ENCODE assay signal across 1 cellular context in the genomic region with DNA sequence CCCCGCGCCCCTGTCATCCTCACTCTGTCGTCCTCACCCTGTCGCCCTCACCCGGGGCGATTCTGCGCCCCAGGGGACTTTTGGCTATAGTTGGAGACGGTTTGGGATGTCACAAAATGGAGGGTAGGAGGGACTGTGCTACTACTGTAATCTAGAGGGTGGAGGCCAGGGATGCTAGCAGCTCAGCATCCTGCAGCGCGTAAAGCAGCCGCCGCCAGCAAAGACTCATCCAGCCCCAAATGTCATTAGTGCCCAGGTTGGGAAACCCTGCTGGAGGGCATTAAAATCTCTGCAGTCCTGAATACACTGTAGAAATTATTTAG.
TF ChIP-seq lines count a peak whose summit lies in the region.

No MANE protein-coding gene starts in this region.

TF ChIP-seq in GM12878, 131 proteins besides CTCF, POLR2A, EP300 and RAD21:
- TF ChIP-seq ATF7 (IDR thresholded peaks at IDR 0.05; ENCODE audit: low read depth) (no peak), YY1 (IDR thresholded peaks at IDR 0.05; ENCODE audit: low read depth, low read length) (peak; percentile 73), BCL11A (IDR thresholded peaks at IDR 0.05; ENCODE audit: low read depth, low read length) (no peak), BACH1 (IDR thresholded peaks at IDR 0.05; ENCODE audit: borderline replicate concordance) (0 out of 2 replicates have a peak, but pooled peaks have one; percentile 9), SIX5 (IDR thresholded peaks at IDR 0.05; ENCODE audit: low read depth, low read length, severe bottlenecking) (no peak)
